7 cellular contexts compared by ENCODE assay signal in the genomic region with DNA sequence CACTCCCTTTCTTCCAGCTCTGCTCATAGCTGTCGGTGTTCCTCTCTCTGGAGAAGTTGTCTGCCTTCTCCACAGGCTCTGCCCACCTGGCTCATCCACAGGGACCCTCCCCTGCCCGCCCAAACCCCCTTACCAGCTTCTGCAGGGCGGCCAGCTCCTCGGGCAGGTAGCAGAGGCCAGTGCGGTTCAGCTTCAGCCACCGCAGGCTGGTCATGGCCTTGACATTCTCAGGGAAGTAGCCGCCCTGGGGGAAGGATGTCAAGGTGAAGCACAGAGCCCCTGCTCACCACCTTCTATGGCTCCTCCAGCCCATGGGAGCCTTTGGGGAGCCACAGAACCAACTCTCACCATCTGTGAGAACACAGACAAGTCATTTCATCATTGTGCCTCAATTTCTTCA. TPM values are rescaled to one million over a fixed set of nuclear protein-coding genes. Genes with fewer than 3 reads are reported as not detected.
A peak's percentile ranks its signal among the peaks of the same experiment; 100 is the strongest.
DNase-seq lines count a peak whose midpoint lies in the region; ATAC-seq and TF ChIP-seq lines count a peak whose summit lies in the region.
"Had no signal": no experiment of that assay in that cellular context is flagged by ENCODE, and none has a peak within 500 bp of the region (broad histone marks: within the 10 kb centered on the region; RNA-seq: fewer than 3 reads in every experiment).

No MANE protein-coding gene starts in this region.

- H3K36me3 Mint-ChIP-seq in stimulated activated naive CD8-positive, alpha-beta T cell treated with anti-CD3 and anti-CD28 coated beads, Interleukin-15, Interleukin-2, amounts not matched to agents 100 ng/mL and 50 ng/mL, for 24 hours (ENCODE audit: low read depth) = peaks cover 23% of the 10 kb centered on the region
- no peaks in the 10 kb centered on the region for H3K36me3 Mint-ChIP-seq in glutamatergic neuron (ENCODE audit: unreplicated experiment)

- peak overlapping the region; percentile 97 for H3K4me3 Mint-ChIP-seq in stimulated activated naive CD8-positive, alpha-beta T cell treated with anti-CD3 and anti-CD28 coated beads, Interleukin-15, Interleukin-2, amounts not matched to agents 100 ng/mL and 50 ng/mL, for 24 hours
- peak overlapping the region; percentile 98 for H3K4me3 Mint-ChIP-seq in glutamatergic neuron (ENCODE audit: unreplicated experiment)

- no peaks in the 10 kb centered on the region for H3K27me3 Mint-ChIP-seq in stimulated activated naive CD8-positive, alpha-beta T cell treated with anti-CD3 and anti-CD28 coated beads, Interleukin-15, Interleukin-2, amounts not matched to agents 100 ng/mL and 50 ng/mL, for 24 hours
- peaks cover 3% of the 10 kb centered on the region for H3K27me3 Mint-ChIP-seq in glutamatergic neuron (ENCODE audit: unreplicated experiment)

- no peak for TF ChIP-seq CTCF in glutamatergic neuron (IDR thresholded peaks at IDR 0.05; ENCODE audit: partially characterized antibody, unreplicated experiment)

- DNase-seq in stimulated activated naive CD8-positive, alpha-beta T cell treated with anti-CD3 and anti-CD28 coated beads, Interleukin-15, Interleukin-2, amounts not matched to agents 100 U/mL and 50 U/mL, for 24 hours = no peak
- DNase-seq in glutamatergic neuron = no peak
- no peak for DNase-seq in DMS153 treated with DMSO at 0.1 percent for 48 hours (lab: John Stamatoyannopoulos, UW; ENCODE audit: unreplicated experiment)
- DNase-seq in 8988T = no peak
- DNase-seq: nephron progenitor cell had no signal

- peak overlapping the region; percentile 52 for H3K27ac Mint-ChIP-seq in stimulated activated naive CD8-positive, alpha-beta T cell treated with anti-CD3 and anti-CD28 coated beads, Interleukin-15, Interleukin-2, amounts not matched to agents 100 ng/mL and 50 ng/mL, for 24 hours
- no peak overlapping the region for H3K27ac Mint-ChIP-seq in glutamatergic neuron (ENCODE audit: unreplicated experiment)
- H3K27ac Mint-ChIP-seq: nephron progenitor cell had no signal

- ATAC-seq in stimulated activated naive CD8-positive, alpha-beta T cell treated with anti-CD3 and anti-CD28 coated beads, Interleukin-15, Interleukin-2, amounts not matched to agents 100 U/mL and 50 U/mL, for 24 hours = no peak
- no peak for ATAC-seq in HG03354 (IDR thresholded peaks at IDR 0.05; ENCODE audit: poor library complexity, severe bottlenecking, unreplicated experiment)

- H3K4me1 Mint-ChIP-seq in stimulated activated naive CD8-positive, alpha-beta T cell treated with anti-CD3 and anti-CD28 coated beads, Interleukin-15, Interleukin-2, amounts not matched to agents 100 ng/mL and 50 ng/mL, for 24 hours (ENCODE audit: low read depth) = peaks cover 38% of the 10 kb centered on the region
- no peaks in the 10 kb centered on the region for H3K4me1 Mint-ChIP-seq in glutamatergic neuron (ENCODE audit: low read depth, unreplicated experiment)

- no peaks in the 10 kb centered on the region for H3K9me3 Mint-ChIP-seq in stimulated activated naive CD8-positive, alpha-beta T cell treated with anti-CD3 and anti-CD28 coated beads, Interleukin-15, Interleukin-2, amounts not matched to agents 100 ng/mL and 50 ng/mL, for 24 hours
- H3K9me3 Mint-ChIP-seq in glutamatergic neuron (ENCODE audit: unreplicated experiment) = no peaks in the 10 kb centered on the region
- H3K9me3 Mint-ChIP-seq: nephron progenitor cell had no signal

RNA-seq across cellular contexts. Expression of a gene that starts 1.8 kb away (rescaled TPM):
- 203 TPM for total RNA-seq in glutamatergic neuron (ENCODE audit: unreplicated experiment)

RNA-seq across cellular contexts. Expression of a gene that starts 3.7 kb away (rescaled TPM):
- total RNA-seq in glutamatergic neuron (ENCODE audit: unreplicated experiment) = 7.4 TPM

RNA-seq across cellular contexts. Expression of a gene that starts 31.3 kb away (rescaled TPM):
- 84.6 TPM for total RNA-seq in glutamatergic neuron (ENCODE audit: unreplicated experiment)

RNA-seq across cellular contexts. Expression of a gene that starts 58.0 kb away (rescaled TPM):
- 58.6 TPM for total RNA-seq in glutamatergic neuron (ENCODE audit: unreplicated experiment)

RNA-seq across cellular contexts. Expression of a gene that starts 58.3 kb away (rescaled TPM):
- 14.0 TPM for total RNA-seq in glutamatergic neuron (ENCODE audit: unreplicated experiment)
